Comparison of ENCODE assay signal across 8 cellular contexts in the genomic region with DNA sequence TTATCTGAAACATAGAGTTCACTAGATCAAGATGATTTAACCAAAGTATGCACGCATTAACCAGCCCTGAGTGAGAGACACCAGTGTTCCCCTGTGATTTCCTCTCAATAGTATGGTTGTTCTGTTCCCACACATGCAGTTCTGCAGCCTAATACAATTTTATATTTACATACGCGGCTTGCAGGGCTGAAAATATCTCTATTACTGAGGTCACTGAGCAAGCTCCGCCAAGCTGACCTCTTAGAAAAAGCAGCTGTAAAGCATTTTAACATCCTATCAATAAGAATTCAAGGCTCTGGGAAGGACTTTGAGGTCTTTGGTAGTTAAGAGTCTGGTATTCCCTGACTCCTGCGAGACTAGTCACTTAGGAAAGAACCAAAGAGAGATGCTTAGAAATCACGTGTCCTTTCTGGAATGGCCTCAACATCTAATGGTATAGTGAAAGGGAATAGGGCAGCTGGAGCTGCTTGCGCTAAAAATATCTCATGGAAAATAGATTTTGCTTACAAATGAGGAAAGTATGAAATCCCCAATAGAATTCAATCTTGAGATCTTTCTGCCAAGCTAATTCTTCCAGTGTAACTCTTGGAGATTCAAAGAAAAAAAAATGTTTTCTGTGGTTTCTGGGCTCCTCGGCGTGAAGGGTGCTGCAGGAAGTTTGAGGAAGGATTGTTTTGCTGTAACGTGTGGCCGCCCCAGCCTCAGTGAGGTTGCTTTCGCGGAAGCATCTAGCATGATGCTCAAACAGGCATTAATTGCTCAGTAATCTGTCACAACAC. TPM values are rescaled to one million over a fixed set of nuclear protein-coding genes. Genes with fewer than 3 reads are reported as not detected.
A peak's percentile ranks its signal among the peaks of the same experiment; 100 is the strongest.
DNase-seq lines count a peak whose midpoint lies in the region; ATAC-seq lines count a peak whose summit lies in the region.

No MANE protein-coding gene starts in this region.

- no peak overlapping the region for H2BK15ac ChIP-seq in mesenchymal stem cell (ENCODE audit: low read depth, poor library complexity, severe bottlenecking)

- H3K14ac ChIP-seq in mesenchymal stem cell (ENCODE audit: low read length in 2 of 2), result no peak overlapping the region

- H3K27me3 ChIP-seq in mesenchymal stem cell (ENCODE audit: control insufficient read depth in 1 of 2, insufficient read depth in 1 of 2, low read length in 2 of 2), result no peaks in the 10 kb centered on the region

- H4K8ac ChIP-seq in mesenchymal stem cell (ENCODE audit: low read length), result no peak overlapping the region

- DNase-seq in AG08396 (ENCODE audit: low spot score) (peak; percentile 35), NCI-H1092 (lab: John Stamatoyannopoulos, UW) (peak; percentile 38), amniotic stem cell (lab: John Stamatoyannopoulos, UW) (peak; percentile 43), mesenchymal stem cell (peak; percentile 59), SW480 (ENCODE audit: low spot score) (no peak), left lobe of liver (ENCODE audit: low spot score) (no peak), mucosa of gallbladder (ENCODE audit: low spot score) (no peak)

- no peaks in the 10 kb centered on the region for H3K9me3 ChIP-seq in mesenchymal stem cell (ENCODE audit: control insufficient read depth, low read length)

- H3K23ac ChIP-seq in mesenchymal stem cell (ENCODE audit: low read length in 2 of 2), result no peak overlapping the region

- ATAC-seq in GM19397 (IDR thresholded peaks at IDR 0.05; ENCODE audit: unreplicated experiment) (peak; percentile 57), left lobe of liver (no peak)

- no peak overlapping the region for H2AK5ac ChIP-seq in mesenchymal stem cell (ENCODE audit: low read length, severe bottlenecking)

- peaks cover 2% of the 10 kb centered on the region for H3K4me1 ChIP-seq in mesenchymal stem cell (ENCODE audit: control insufficient read depth, insufficient read depth, low read depth, low read length)

- H3K27ac ChIP-seq in mesenchymal stem cell (ENCODE audit: low read length, poor library complexity, severe bottlenecking), result no peak overlapping the region

- no peak overlapping the region for H2BK5ac ChIP-seq in mesenchymal stem cell (ENCODE audit: low read depth, low read length, poor library complexity, severe bottlenecking)

- peak overlapping the region in 1 of 2 experiments; percentile 77 for H3K18ac ChIP-seq in mesenchymal stem cell (ENCODE audit: low read depth in 1 of 2, low read length in 2 of 2)

- H2BK12ac ChIP-seq in mesenchymal stem cell (ENCODE audit: low read length in 2 of 2), result no peak overlapping the region

- no peak overlapping the region for H3K4me2 ChIP-seq in mesenchymal stem cell (ENCODE audit: low read length, poor library complexity, severe bottlenecking)

- H3K4ac ChIP-seq in mesenchymal stem cell (ENCODE audit: low read depth in 1 of 2, low read length in 2 of 2), result no peak overlapping the region

- peak overlapping the region; percentile 88 for H3K9ac ChIP-seq in mesenchymal stem cell (ENCODE audit: low read length)

- H3K36me3 ChIP-seq in mesenchymal stem cell (ENCODE audit: control insufficient read depth in 1 of 2, insufficient read depth in 2 of 2, low read depth in 1 of 2, low read length in 2 of 2), result peaks cover 3 to 15% of the 10 kb centered on the region in 2 experiments

- H2AFZ ChIP-seq in mesenchymal stem cell (ENCODE audit: low read depth, low read length), result no peak overlapping the region

- WGBS in mesenchymal stem cell, result 66% methylated on average over 13 of the region's 13 CpGs

- H3K79me1 ChIP-seq in mesenchymal stem cell (replicated peaks; ENCODE audit: low read length, poor library complexity, severe bottlenecking), result peaks cover 20% of the 10 kb centered on the region

- H4K91ac ChIP-seq in mesenchymal stem cell (ENCODE audit: low read length), result peak overlapping the region; percentile 58

- H3K4me3 ChIP-seq in mesenchymal stem cell (ENCODE audit: insufficient read depth in 1 of 2, low read depth in 1 of 2, low read length in 2 of 2), result peak overlapping the region in 1 of 2 experiments; percentile 82

- no peak overlapping the region for H2BK120ac ChIP-seq in mesenchymal stem cell (ENCODE audit: low read depth, low read length)

RNA-seq across cellular contexts. Expression of a gene that starts 59.2 kb away (rescaled TPM):
- polyA plus RNA-seq in mesenchymal stem cell (2013, experiment 1 of 2), result 5.5 TPM
- polyA plus RNA-seq in mesenchymal stem cell (2013, experiment 2 of 2), result 5.1 TPM
- total RNA-seq in left lobe of liver (6.0 TPM), mucosa of gallbladder (20.1 TPM)

Comparison
In these comparisons a context has a peak if more than half of its experiments do, and no peak if none do; other contexts are left out.
1. DNase-seq: peak in AG08396 (single experiment), NCI-H1092 (single experiment), amniotic stem cell (single experiment) and mesenchymal stem cell (single experiment); none in SW480 (single experiment), left lobe of liver (single experiment) and mucosa of gallbladder (single experiment).